11 cellular contexts compared by ENCODE assay signal in the genomic region with DNA sequence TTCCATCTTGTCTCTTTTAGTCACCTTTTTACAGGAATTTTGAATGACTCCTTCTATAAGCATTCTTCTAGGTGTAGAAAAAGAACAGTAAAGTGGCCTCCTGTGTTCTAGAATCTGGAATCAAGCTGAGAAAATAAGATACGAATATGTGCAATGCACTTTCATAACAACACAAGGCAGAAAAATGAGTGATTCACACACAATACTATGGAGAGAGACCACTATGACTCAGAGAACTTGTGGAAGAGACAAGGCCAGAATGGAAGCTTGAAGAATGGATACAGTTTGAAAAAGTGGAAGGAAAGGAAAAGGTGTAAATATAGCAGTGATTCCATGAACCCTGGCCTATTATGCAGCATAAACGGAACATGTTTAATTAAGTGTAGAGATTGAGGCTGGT. TPM values are rescaled to one million over a fixed set of nuclear protein-coding genes. Genes with fewer than 3 reads are reported as not detected.
DNase-seq lines count a peak whose midpoint lies in the region; ATAC-seq and TF ChIP-seq lines count a peak whose summit lies in the region.
"Had no signal": no experiment of that assay in that cellular context is flagged by ENCODE, and none has a peak within 500 bp of the region (broad histone marks: within the 10 kb centered on the region; RNA-seq: fewer than 3 reads in every experiment).

No MANE protein-coding gene starts in this region.

- peak; percentile 70 to 71 for ATAC-seq in activated naive CD4-positive, alpha-beta T cell treated with anti-CD3 and anti-CD28 coated beads, Interleukin-2, amount 50 U/mL, for 72 hours
- ATAC-seq in RWPE2 (ENCODE audit: low read depth), result peak; percentile 98
- no peak for ATAC-seq in GM18907 (IDR thresholded peaks at IDR 0.05; ENCODE audit: unreplicated experiment)

- H3K27ac Mint-ChIP-seq in activated naive CD4-positive, alpha-beta T cell treated with anti-CD3 and anti-CD28 coated beads, Interleukin-2, amount 50 U/mL, for 72 hours, result peak overlapping the region in 1 of 2 donors; percentile 0
- H3K27ac Mint-ChIP-seq in activated naive CD4-positive, alpha-beta T cell treated with anti-CD3 and anti-CD28 coated beads for 36 hours, result no peak overlapping the region
- no peak overlapping the region for H3K27ac Mint-ChIP-seq in activated T-cell treated with anti-CD3 and anti-CD28 coated beads, Interleukin-2, amount 50 U/mL, for 24 hours
- H3K27ac Mint-ChIP-seq: mesothelial cell of epicardium had no signal

- intact Hi-C loops in activated naive CD4-positive, alpha-beta T cell treated with anti-CD3 and anti-CD28 coated beads for 36 hours (cut with micrococcal nuclease), result no loop called here

- peaks cover 24% of the 10 kb centered on the region for H3K4me1 Mint-ChIP-seq in activated naive CD4-positive, alpha-beta T cell treated with anti-CD3 and anti-CD28 coated beads for 36 hours (ENCODE audit: low read depth)
- H3K4me1 Mint-ChIP-seq in activated T-cell treated with anti-CD3 and anti-CD28 coated beads, Interleukin-2, amount 50 U/mL, for 24 hours (ENCODE audit: low read depth), result peaks cover 27% of the 10 kb centered on the region

- no peaks in the 10 kb centered on the region for H3K27me3 ChIP-seq in RWPE2 (ENCODE audit: insufficient read depth, poor library complexity, severe bottlenecking)
- H3K27me3 ChIP-seq: BE2C had no signal

- H3K4me3 ChIP-seq in RWPE2 (ENCODE audit: severe bottlenecking), result no peak overlapping the region

- no peaks in the 10 kb centered on the region for H3K27me3 Mint-ChIP-seq in activated naive CD4-positive, alpha-beta T cell treated with anti-CD3 and anti-CD28 coated beads for 36 hours (ENCODE audit: low read depth)
- no peaks in the 10 kb centered on the region for H3K27me3 Mint-ChIP-seq in activated T-cell treated with anti-CD3 and anti-CD28 coated beads, Interleukin-2, amount 50 U/mL, for 24 hours

- H3K9me3 ChIP-seq in RWPE2 (ENCODE audit: severe bottlenecking), result no peaks in the 10 kb centered on the region
- H3K9me3 ChIP-seq: BE2C had no signal

- peaks cover 0 to 15% of the 10 kb centered on the region in 2 donors for H3K36me3 Mint-ChIP-seq in activated naive CD4-positive, alpha-beta T cell treated with anti-CD3 and anti-CD28 coated beads, Interleukin-2, amount 50 U/mL, for 72 hours
- H3K36me3 Mint-ChIP-seq in activated naive CD4-positive, alpha-beta T cell treated with anti-CD3 and anti-CD28 coated beads for 36 hours (ENCODE audit: low read depth), result no peaks in the 10 kb centered on the region
- no peaks in the 10 kb centered on the region for H3K36me3 Mint-ChIP-seq in activated T-cell treated with anti-CD3 and anti-CD28 coated beads, Interleukin-2, amount 50 U/mL, for 24 hours (ENCODE audit: low read depth)
- H3K36me3 Mint-ChIP-seq: mesothelial cell of epicardium had no signal

- no peak for TF ChIP-seq CTCF in RWPE2 (IDR thresholded peaks at IDR 0.05; ENCODE audit: poor library complexity, severe bottlenecking)

- H3K27ac ChIP-seq in RWPE2 (ENCODE audit: poor library complexity, severe bottlenecking) (peak overlapping the region; percentile 51), epithelial cell of prostate (no peak overlapping the region)

- no peaks in the 10 kb centered on the region for H3K36me3 ChIP-seq in RWPE2 (ENCODE audit: low read depth)
- H3K36me3 ChIP-seq: BE2C had no signal

- peaks cover 0 to 4% of the 10 kb centered on the region in 2 donors for H3K9me3 Mint-ChIP-seq in activated naive CD4-positive, alpha-beta T cell treated with anti-CD3 and anti-CD28 coated beads, Interleukin-2, amount 50 U/mL, for 72 hours
- no peaks in the 10 kb centered on the region for H3K9me3 Mint-ChIP-seq in activated naive CD4-positive, alpha-beta T cell treated with anti-CD3 and anti-CD28 coated beads for 36 hours
- H3K9me3 Mint-ChIP-seq in activated T-cell treated with anti-CD3 and anti-CD28 coated beads, Interleukin-2, amount 50 U/mL, for 24 hours, result no peaks in the 10 kb centered on the region
- H3K9me3 Mint-ChIP-seq: mesothelial cell of epicardium had no signal

- peaks cover 19% of the 10 kb centered on the region for H3K4me1 ChIP-seq in RWPE2 (ENCODE audit: insufficient read depth, poor library complexity, severe bottlenecking)
- H3K4me1 ChIP-seq: BE2C had no signal

- H3K4me3 Mint-ChIP-seq in activated naive CD4-positive, alpha-beta T cell treated with anti-CD3 and anti-CD28 coated beads for 36 hours, result no peak overlapping the region
- H3K4me3 Mint-ChIP-seq in activated T-cell treated with anti-CD3 and anti-CD28 coated beads, Interleukin-2, amount 50 U/mL, for 24 hours, result no peak overlapping the region
- H3K4me3 Mint-ChIP-seq: mesothelial cell of epicardium had no signal

- no peak for DNase-seq in activated naive CD4-positive, alpha-beta T cell treated with anti-CD3 and anti-CD28 coated beads, Interleukin-2, amount 50 U/mL, for 72 hours (ENCODE audit: low spot score in 2 of 2)
- no peak for DNase-seq in activated naive CD4-positive, alpha-beta T cell treated with anti-CD3 and anti-CD28 coated beads for 36 hours
- DNase-seq in RWPE2 (ENCODE audit: low spot score) (no peak), epithelial cell of prostate (ENCODE audit: low read depth, low spot score) (peak; percentile 31), stromal cell of bone marrow (ENCODE audit: low read depth) (peak; percentile 52), DMS79 treated with DMSO at 0.1 percent for 48 hours (lab: John Stamatoyannopoulos, UW) (no peak)
- no peak for DNase-seq in activated T-cell treated with anti-CD3 and anti-CD28 coated beads, Interleukin-2, amount 50 U/mL, for 24 hours
- DNase-seq: activated effector memory CD4-positive, alpha-beta T cell treated with anti-CD3 and anti-CD28 coated beads, Interleukin-2, amount 50 U/mL, for 16 hours; BE2C had no signal

- CTCF ChIA-PET in activated naive CD4-positive, alpha-beta T cell treated with anti-CD3 and anti-CD28 coated beads for 36 hours (lab: Charles Lee), result interaction anchor here (1.5 kb wide), 1 partner anchor 28 kb away, joined by 3 read pairs; no protein-coding TSS in a partner anchor

RNA-seq across cellular contexts. Expression of a gene that starts 57.1 kb away (rescaled TPM):
- total RNA-seq in activated naive CD4-positive, alpha-beta T cell treated with anti-CD3 and anti-CD28 coated beads, Interleukin-2, amount 50 U/mL, for 72 hours, result 10 to 100 TPM; 74.5 to 89.4 TPM
- 10 to 100 TPM; 41.1 to 43.0 TPM for total RNA-seq in activated naive CD4-positive, alpha-beta T cell treated with anti-CD3 and anti-CD28 coated beads for 36 hours

Comparison
In these comparisons a context has a peak if more than half of its experiments do, and no peak if none do; other contexts are left out.
1. DNase-seq: peak in epithelial cell of prostate (single experiment) and stromal cell of bone marrow (single experiment); none in activated naive CD4-positive, alpha-beta T cell treated with anti-CD3 and anti-CD28 coated beads, Interleukin-2, amount 50 U/mL, for 72 hours (0 of 2), activated naive CD4-positive, alpha-beta T cell treated with anti-CD3 and anti-CD28 coated beads for 36 hours (single experiment), RWPE2 (single experiment), activated T-cell treated with anti-CD3 and anti-CD28 coated beads, Interleukin-2, amount 50 U/mL, for 24 hours (single experiment) and DMS79 treated with DMSO at 0.1 percent for 48 hours (single experiment).